Comparison of ENCODE assay signal across 1 cellular context in the genomic region with DNA sequence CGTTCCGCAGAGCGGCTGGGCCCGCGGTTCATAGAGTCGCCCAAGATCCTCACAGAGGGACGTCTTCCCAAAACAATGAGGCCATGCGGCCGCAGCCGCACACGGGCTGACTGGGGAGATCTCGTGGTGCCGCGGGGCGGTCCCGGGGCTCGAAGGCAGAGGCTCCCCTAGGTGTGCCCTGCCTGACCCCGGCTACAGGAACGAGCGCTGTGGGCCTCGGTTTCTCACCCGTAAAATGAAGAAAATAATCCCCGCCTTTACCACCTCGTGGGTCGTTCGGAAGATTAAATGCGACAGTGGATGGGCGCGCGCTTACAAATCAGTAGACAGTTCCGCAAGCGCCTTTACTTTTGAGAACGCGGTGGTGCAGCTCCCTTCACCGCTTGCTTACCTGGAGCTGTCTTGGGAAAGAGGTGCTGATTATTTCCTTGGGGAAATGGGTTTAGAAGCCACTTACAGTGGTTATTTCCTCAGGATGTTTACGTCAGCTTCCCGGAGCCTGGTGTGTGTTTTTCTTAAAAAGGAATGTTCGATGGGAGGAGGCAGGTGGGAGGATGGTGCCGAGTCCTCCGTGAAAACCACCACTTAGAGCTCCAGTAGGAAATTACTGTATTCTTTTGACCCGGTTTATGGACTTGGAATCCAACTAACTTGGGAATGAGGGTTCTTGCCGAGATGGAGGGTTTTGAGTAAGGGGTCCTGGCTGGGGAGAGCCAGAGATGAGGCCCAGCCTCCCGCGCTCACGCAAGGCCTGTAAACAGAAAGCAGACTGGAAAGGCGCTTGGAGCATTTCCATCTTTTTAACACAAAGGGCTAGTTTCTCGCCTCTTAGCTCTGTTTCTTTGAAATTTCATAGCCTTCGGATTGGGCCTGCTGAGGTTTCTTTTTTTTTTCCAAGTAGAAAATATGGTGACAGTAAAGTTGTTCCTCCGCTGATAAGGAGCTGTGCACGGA.
TF ChIP-seq lines count a peak whose summit lies in the region.

No MANE protein-coding gene starts in this region.

TF ChIP-seq in HEK293, 187 proteins besides CTCF, POLR2A, EP300 and RAD21 (continued from another document):
- TF ChIP-seq REST (tag by site-specific recombination; IDR thresholded peaks at IDR 0.05): peak; percentile 52; the same call in 1 of the 2 replicates
- no peak for TF ChIP-seq ZNF707 (tag by site-specific recombination; IDR thresholded peaks at IDR 0.05)
- no peak for TF ChIP-seq EGR2 (tag by site-specific recombination; IDR thresholded peaks at IDR 0.05; ENCODE audit: low read depth)
- TF ChIP-seq RBAK (tag by site-specific recombination; IDR thresholded peaks at IDR 0.05): no peak
- TF ChIP-seq KLF8 (tag by site-specific recombination; IDR thresholded peaks at IDR 0.05): 0 out of 2 replicates have a peak, but pooled peaks have one; percentile 54
- no peak for TF ChIP-seq WT1 (tag by site-specific recombination; IDR thresholded peaks at IDR 0.05)
- no peak for TF ChIP-seq ZBTB7A (tag by site-specific recombination; IDR thresholded peaks at IDR 0.05; ENCODE audit: low read depth)
- TF ChIP-seq ZNF510 (tag by site-specific recombination; IDR thresholded peaks at IDR 0.05; ENCODE audit: insufficient replicate concordance): no peak
- no peak for TF ChIP-seq ZNF530 (tag by site-specific recombination; IDR thresholded peaks at IDR 0.05; ENCODE audit: low read depth)
- TF ChIP-seq ZNF37A (tag by site-specific recombination; IDR thresholded peaks at IDR 0.05): no peak
- 0 out of 2 replicates have a peak, but pooled peaks have one; percentile 27 for TF ChIP-seq SP3 (tag by site-specific recombination; IDR thresholded peaks at IDR 0.05)
- peak; percentile 76 for TF ChIP-seq ZIC2 (tag by site-specific recombination; IDR thresholded peaks at IDR 0.05)
- 0 out of 2 replicates have a peak, but pooled peaks have one; percentile 8 for TF ChIP-seq ZNF341 (tag by site-specific recombination; IDR thresholded peaks at IDR 0.05; ENCODE audit: low read depth)
- no peak for TF ChIP-seq ZNF302 (tag by site-specific recombination; IDR thresholded peaks at IDR 0.05; ENCODE audit: low read depth)
- no peak for TF ChIP-seq ZNF18 (tag by site-specific recombination; IDR thresholded peaks at IDR 0.05)
- TF ChIP-seq ZEB2 (tag by site-specific recombination; IDR thresholded peaks at IDR 0.05): 0 out of 2 replicates have a peak, but pooled peaks have one; percentile 13
- no peak for TF ChIP-seq PRDM6 (tag by site-specific recombination; IDR thresholded peaks at IDR 0.05)
- TF ChIP-seq ZNF121 (tag by site-specific recombination; IDR thresholded peaks at IDR 0.05): no peak
- peak; percentile 17; the same call in 1 of the 2 replicates for TF ChIP-seq ZBTB20 (tag by site-specific recombination; IDR thresholded peaks at IDR 0.05)
- TF ChIP-seq SALL2 (tag by site-specific recombination; IDR thresholded peaks at IDR 0.05; ENCODE audit: borderline replicate concordance): no peak
- no peak for TF ChIP-seq KLF10 (tag by site-specific recombination; IDR thresholded peaks at IDR 0.05)
- TF ChIP-seq, protein P1, sequence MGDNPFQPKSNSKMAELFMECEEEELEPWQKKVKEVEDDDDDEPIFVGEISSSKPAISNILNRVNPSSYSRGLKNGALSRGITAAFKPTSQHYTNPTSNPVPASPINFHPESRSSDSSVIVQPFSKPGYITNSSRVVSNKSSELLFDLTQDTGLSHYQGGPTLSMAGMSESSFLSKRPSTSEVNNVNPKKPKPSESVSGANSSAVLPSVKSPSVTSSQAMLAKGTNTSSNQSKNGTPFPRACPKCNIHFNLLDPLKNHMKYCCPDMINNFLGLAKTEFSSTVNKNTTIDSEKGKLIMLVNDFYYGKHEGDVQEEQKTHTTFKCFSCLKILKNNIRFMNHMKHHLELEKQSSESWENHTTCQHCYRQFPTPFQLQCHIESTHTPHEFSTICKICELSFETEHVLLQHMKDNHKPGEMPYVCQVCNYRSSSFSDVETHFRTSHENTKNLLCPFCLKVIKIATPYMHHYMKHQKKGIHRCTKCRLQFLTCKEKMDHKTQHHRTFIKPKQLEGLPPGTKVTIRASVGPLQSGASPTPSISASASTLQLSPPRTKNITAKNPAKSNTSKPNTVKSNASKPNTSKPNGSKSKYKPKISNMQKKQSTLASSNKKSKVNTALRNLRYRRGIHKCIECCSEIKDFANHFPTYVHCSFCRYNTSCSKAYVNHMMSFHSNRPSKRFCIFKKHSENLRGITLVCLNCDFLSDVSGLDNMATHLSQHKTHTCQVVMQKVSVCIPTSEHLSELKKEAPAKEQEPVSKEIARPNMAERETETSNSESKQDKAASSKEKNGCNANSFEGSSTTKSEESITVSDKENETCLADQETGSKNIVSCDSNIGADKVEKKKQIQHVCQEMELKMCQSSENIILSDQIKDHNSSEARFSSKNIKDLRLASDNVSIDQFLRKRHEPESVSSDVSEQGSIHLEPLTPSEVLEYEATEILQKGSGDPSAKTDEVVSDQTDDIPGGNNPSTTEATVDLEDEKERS (tag by site-specific recombination; IDR thresholded peaks at IDR 0.05): no peak
- no peak; the same call in 1 of the 2 replicates for TF ChIP-seq KLF17 (tag by site-specific recombination; IDR thresholded peaks at IDR 0.05)
- no peak for TF ChIP-seq YY1 (tag by site-specific recombination; IDR thresholded peaks at IDR 0.05)
- peak; percentile 10 for TF ChIP-seq ZNF335 (tag by site-specific recombination; conservative IDR thresholded peaks at IDR 0.05)
- TF ChIP-seq ZNF654 (tag by site-specific recombination; IDR thresholded peaks at IDR 0.05; ENCODE audit: low read depth): no peak
- no peak for TF ChIP-seq SCRT1 (tag by site-specific recombination; IDR thresholded peaks at IDR 0.05; ENCODE audit: borderline replicate concordance)
- TF ChIP-seq ZBTB8A (tag by site-specific recombination; IDR thresholded peaks at IDR 0.05): no peak; the same call in 1 of the 2 replicates
- TF ChIP-seq ZSCAN23 (tag by site-specific recombination; IDR thresholded peaks at IDR 0.05): no peak
- no peak for TF ChIP-seq ZNF692 (tag by site-specific recombination; IDR thresholded peaks at IDR 0.05)
- TF ChIP-seq, protein P2, sequence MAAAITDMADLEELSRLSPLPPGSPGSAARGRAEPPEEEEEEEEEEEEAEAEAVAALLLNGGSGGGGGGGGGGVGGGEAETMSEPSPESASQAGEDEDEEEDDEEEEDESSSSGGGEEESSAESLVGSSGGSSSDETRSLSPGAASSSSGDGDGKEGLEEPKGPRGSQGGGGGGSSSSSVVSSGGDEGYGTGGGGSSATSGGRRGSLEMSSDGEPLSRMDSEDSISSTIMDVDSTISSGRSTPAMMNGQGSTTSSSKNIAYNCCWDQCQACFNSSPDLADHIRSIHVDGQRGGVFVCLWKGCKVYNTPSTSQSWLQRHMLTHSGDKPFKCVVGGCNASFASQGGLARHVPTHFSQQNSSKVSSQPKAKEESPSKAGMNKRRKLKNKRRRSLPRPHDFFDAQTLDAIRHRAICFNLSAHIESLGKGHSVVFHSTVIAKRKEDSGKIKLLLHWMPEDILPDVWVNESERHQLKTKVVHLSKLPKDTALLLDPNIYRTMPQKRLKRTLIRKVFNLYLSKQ (tag by site-specific recombination; IDR thresholded peaks at IDR 0.05; ENCODE audit: borderline replicate concordance): no peak
- TF ChIP-seq MEIS1 (CRISPR knock-in tag; IDR thresholded peaks at IDR 0.05; ENCODE audit: borderline replicate concordance): no peak
- TF ChIP-seq ZNF211 (tag by site-specific recombination; IDR thresholded peaks at IDR 0.05; ENCODE audit: low read depth): no peak
- no peak for TF ChIP-seq ZNF501 (tag by site-specific recombination; IDR thresholded peaks at IDR 0.05)
- no peak for TF ChIP-seq ZNF280C (tag by site-specific recombination; IDR thresholded peaks at IDR 0.05)
- no peak for TF ChIP-seq ZNF404 (tag by site-specific recombination; IDR thresholded peaks at IDR 0.05)
- 0 out of 2 replicates have a peak, but pooled peaks have one; percentile 32 for TF ChIP-seq SP7 (tag by site-specific recombination; IDR thresholded peaks at IDR 0.05)
